Comparison of ENCODE assay signal across 23 cellular contexts in genomic region chr7:24931787-24932186, GRCh38.
"Had no signal": no experiment of that assay in that cellular context is flagged by ENCODE, and none has a peak within 500 bp of the region (broad histone marks: within the 10 kb centered on the region; RNA-seq: fewer than 3 reads in every experiment).

No MANE protein-coding gene starts in this region.

- H3K9me3 ChIP-seq: esophagus squamous epithelium, left ventricle myocardium inferior, pancreas, psoas muscle, sigmoid colon, stomach, tibial nerve had no signal

- H3K27ac ChIP-seq: epithelial cell of prostate, esophagus squamous epithelium, pancreas, psoas muscle, sigmoid colon, stomach, tibial nerve had no signal

- H3K27ac Mint-ChIP-seq: activated naive CD8-positive, alpha-beta T cell; mesothelial cell of epicardium; nephron progenitor cell had no signal

- ATAC-seq: pancreas; psoas muscle; stimulated activated naive B cell treated with anti-CD40 and anti-IgM and Interleukin-4, amounts not matched to agents 10 μg/mL and 1 μg/mL and 100 μg/mL, for 72 hours had no signal

- H3K27me3 Mint-ChIP-seq: activated naive CD8-positive, alpha-beta T cell; central memory CD8-positive, alpha-beta T cell; dendritic cell treated with granulocyte-macrophage colony-stimulating factor and Interleukin-4, amounts not matched to agents 40 ng/mL and 50 ng/mL, for 4 days; naive B cell; stimulated activated naive B cell treated with anti-CD40 and anti-IgM and Interleukin-4, amounts not matched to agents 10 μg/mL and 1 μg/mL and 100 μg/mL, for 72 hours had no signal

- H3K4me3 ChIP-seq: esophagus squamous epithelium, left ventricle myocardium inferior, lung, pancreas, psoas muscle, sigmoid colon, stomach, tibial nerve had no signal

- H3K9me3 Mint-ChIP-seq: central memory CD8-positive, alpha-beta T cell; nephron progenitor cell had no signal

- H3K4me1 ChIP-seq: pancreas, stomach, tibial nerve had no signal

- H3K27me3 ChIP-seq: esophagus squamous epithelium, pancreas, sigmoid colon, stomach, tibial nerve had no signal

- DNase-seq: activated effector memory CD4-positive, alpha-beta T cell treated with Interleukin-2 at 50 U/mL for 16 hours; activated naive CD4-positive, alpha-beta T cell treated with Interleukin-2 at 50 U/mL for 16 hours; esophagus squamous epithelium; kidney glomerular epithelial cell; left ventricle myocardium inferior; naive B cell; nephron progenitor cell; pancreas; psoas muscle; sigmoid colon; small intestine; stimulated activated CD4-positive, alpha-beta T cell treated with anti-CD3 and anti-CD28 coated beads, Interleukin-4, amount 100 ng/mL, for 4 hours; stimulated activated CD8-positive, alpha-beta memory T cell treated with anti-CD3 and anti-CD28 coated beads, Interleukin-4, amount 100 ng/mL, for 48 hours; stimulated activated naive B cell treated with anti-CD40 and anti-IgM and Interleukin-4, amounts not matched to agents 10 μg/mL and 1 μg/mL and 100 μg/mL, for 72 hours; stomach; T-helper 2 cell had no signal

- H3K4me3 Mint-ChIP-seq: activated naive CD8-positive, alpha-beta T cell; central memory CD8-positive, alpha-beta T cell; dendritic cell treated with granulocyte-macrophage colony-stimulating factor and Interleukin-4, amounts not matched to agents 40 ng/mL and 50 ng/mL, for 4 days; mesothelial cell of epicardium; nephron progenitor cell had no signal

- H3K36me3 ChIP-seq: esophagus squamous epithelium, left ventricle myocardium inferior, pancreas, sigmoid colon, stomach, tibial nerve had no signal
